ENCODE assay signal across 10 cellular contexts in genomic region chr12:49091836-49092085, GRCh38. TPM values are rescaled to one million over a fixed set of nuclear protein-coding genes. Genes with fewer than 3 reads are reported as not detected.
DNase-seq lines count a peak whose midpoint lies in the region; ATAC-seq and TF ChIP-seq lines count a peak whose summit lies in the region.
"Had no signal": no experiment of that assay in that cellular context is flagged by ENCODE, and none has a peak within 500 bp of the region (broad histone marks: within the 10 kb centered on the region; RNA-seq: fewer than 3 reads in every experiment).

No MANE protein-coding gene starts in this region.

- peaks cover 51% of the 10 kb centered on the region for H3K4me1 Mint-ChIP-seq in activated T-cell treated with anti-CD3 and anti-CD28 coated beads, Interleukin-2, amount 50 U/mL, for 24 hours (ENCODE audit: low read depth)
- H3K4me1 Mint-ChIP-seq in activated T-helper 17 cell treated with anti-CD3 and anti-CD28 coated beads, Interleukin-2, amount 50 U/mL, for 72 hours = peaks cover 16% of the 10 kb centered on the region

- peaks cover 3% of the 10 kb centered on the region for H3K36me3 Mint-ChIP-seq in activated T-cell treated with anti-CD3 and anti-CD28 coated beads, Interleukin-2, amount 50 U/mL, for 24 hours (ENCODE audit: low read depth)
- peaks cover 28% of the 10 kb centered on the region for H3K36me3 Mint-ChIP-seq in activated T-helper 17 cell treated with anti-CD3 and anti-CD28 coated beads, Interleukin-2, amount 50 U/mL, for 72 hours (ENCODE audit: low read depth)

- H3K27ac Mint-ChIP-seq in activated T-cell treated with anti-CD3 and anti-CD28 coated beads, Interleukin-2, amount 50 U/mL, for 24 hours = no peak overlapping the region
- H3K27ac Mint-ChIP-seq in activated T-helper 17 cell treated with anti-CD3 and anti-CD28 coated beads, Interleukin-2, amount 50 U/mL, for 72 hours = no peak overlapping the region

- H3K27ac ChIP-seq in iPS-20b (ENCODE audit: low read length) (no peak overlapping the region), subcutaneous abdominal adipose tissue (ENCODE audit: low read depth, low read length) (no peak overlapping the region)

- no peak for DNase-seq in activated T-cell treated with anti-CD3 and anti-CD28 coated beads, Interleukin-2, amount 50 U/mL, for 24 hours
- DNase-seq in activated T-cell treated with anti-CD3 and anti-CD28 coated beads, Interleukin-2, amount 50 U/mL, for 48 hours = no peak
- no peak for DNase-seq in NCI-H2107 (lab: John Stamatoyannopoulos, UW)
- no peak for DNase-seq in omental fat pad (ENCODE audit: low spot score)
- DNase-seq: NCI-H345 had no signal

- H3K9me3 ChIP-seq in iPS-20b (ENCODE audit: insufficient read depth, low read depth, low read length) = no peaks in the 10 kb centered on the region
- no peaks in the 10 kb centered on the region for H3K9me3 ChIP-seq in subcutaneous abdominal adipose tissue (ENCODE audit: control insufficient read depth in 5 of 5, low read length in 5 of 5)

- TF ChIP-seq CTCF in omental fat pad (IDR thresholded peaks at IDR 0.05) = no peak

- ATAC-seq in activated T-helper 17 cell treated with anti-CD3 and anti-CD28 coated beads, Interleukin-2, amount 50 U/mL, for 72 hours (replicated peaks) = no peak
- ATAC-seq in omental fat pad (ENCODE audit: low FRiP score) (no peak), HG03354 (IDR thresholded peaks at IDR 0.05; ENCODE audit: poor library complexity, severe bottlenecking, unreplicated experiment) (no peak)

- peaks cover 73% of the 10 kb centered on the region for H3K27me3 Mint-ChIP-seq in activated T-cell treated with anti-CD3 and anti-CD28 coated beads, Interleukin-2, amount 50 U/mL, for 24 hours
- peaks cover 42% of the 10 kb centered on the region for H3K27me3 Mint-ChIP-seq in activated T-helper 17 cell treated with anti-CD3 and anti-CD28 coated beads, Interleukin-2, amount 50 U/mL, for 72 hours

- no peaks in the 10 kb centered on the region for H3K9me3 Mint-ChIP-seq in activated T-cell treated with anti-CD3 and anti-CD28 coated beads, Interleukin-2, amount 50 U/mL, for 24 hours
- H3K9me3 Mint-ChIP-seq in activated T-helper 17 cell treated with anti-CD3 and anti-CD28 coated beads, Interleukin-2, amount 50 U/mL, for 72 hours = no peaks in the 10 kb centered on the region

- H3K9ac ChIP-seq in iPS-20b (ENCODE audit: low read depth, low read length) (no peak overlapping the region), subcutaneous abdominal adipose tissue (ENCODE audit: low read length in 5 of 5) (peak overlapping the region in 1 of 5 donors; percentile 43)

- H3K4me3 Mint-ChIP-seq in activated T-cell treated with anti-CD3 and anti-CD28 coated beads, Interleukin-2, amount 50 U/mL, for 24 hours = peak overlapping the region; percentile 43
- H3K4me3 Mint-ChIP-seq in activated T-helper 17 cell treated with anti-CD3 and anti-CD28 coated beads, Interleukin-2, amount 50 U/mL, for 72 hours = peak overlapping the region; percentile 69

- H3K4me3 ChIP-seq in iPS-20b (ENCODE audit: low read length) (peak overlapping the region; percentile 53; the same call in 1 of the 2 replicates), subcutaneous abdominal adipose tissue (ENCODE audit: low read depth in 1 of 5, low read length in 5 of 5) (peak overlapping the region in 4 of 5 donors; percentile 30 to 56 (median 53))

- H3K36me3 ChIP-seq in iPS-20b (ENCODE audit: insufficient read depth, low read depth, low read length) = no peaks in the 10 kb centered on the region; the same call in 1 of the 2 replicates
- H3K36me3 ChIP-seq in subcutaneous abdominal adipose tissue (ENCODE audit: control insufficient read depth in 5 of 5, insufficient read depth in 5 of 5, low read length in 5 of 5) = peaks cover 1 to 7% (median 4%) of the 10 kb centered on the region in 5 donors

- peaks cover 6% of the 10 kb centered on the region; the same call in 1 of the 2 replicates for H3K4me1 ChIP-seq in iPS-20b (ENCODE audit: insufficient read depth, low read length)
- peaks cover 5 to 62% (median 55%) of the 10 kb centered on the region in 5 donors for H3K4me1 ChIP-seq in subcutaneous abdominal adipose tissue (ENCODE audit: control insufficient read depth in 5 of 5, insufficient read depth in 5 of 5, low read length in 5 of 5)

- H3K27me3 ChIP-seq in iPS-20b (ENCODE audit: insufficient read depth, low read length) (peaks cover 95% of the 10 kb centered on the region), subcutaneous abdominal adipose tissue (ENCODE audit: control insufficient read depth in 5 of 5, insufficient read depth in 4 of 5, low read length in 5 of 5) (peaks cover 46 to 61% (median 56%) of the 10 kb centered on the region in 5 donors)

RNA-seq across cellular contexts. Expression of gene DHH, which starts 2.8 kb away (rescaled TPM):
- under 1 TPM; 0.26 to 0.42 TPM for total RNA-seq in activated T-helper 17 cell treated with anti-CD3 and anti-CD28 coated beads, Interleukin-2, amount 50 U/mL, for 72 hours
- 1 to 10 TPM in 2 of 4 donors, under 1 TPM in 2; 0.72 to 2.0 (median 1.3) TPM for total RNA-seq in omental fat pad
- total RNA-seq: T-helper 1 cell treated with Interleukin-12 subunit alpha and Interleukin-12 subunit beta and Interleukin-4 antibody, amounts not matched to agents 30 ng/mL and 1 ng/mL, for 36 hours had no signal

RNA-seq across cellular contexts. Expression of gene LMBR1L, which starts 18.9 kb away (rescaled TPM):
- 100 to 1,000 TPM in 1 of 2 donors, 10 to 100 TPM in 1; 56.8 to 105 TPM for total RNA-seq in activated T-helper 17 cell treated with anti-CD3 and anti-CD28 coated beads, Interleukin-2, amount 50 U/mL, for 72 hours
- 10 to 100 TPM; 23.2 to 68.4 (median 37.8) TPM for total RNA-seq in omental fat pad

RNA-seq across cellular contexts. Expression of gene RHEBL1, which starts 22.0 kb away (rescaled TPM):
- 10 to 100 TPM; 12.2 to 19.3 TPM for total RNA-seq in activated T-helper 17 cell treated with anti-CD3 and anti-CD28 coated beads, Interleukin-2, amount 50 U/mL, for 72 hours
- under 1 TPM in 1 of 4 donors, not detected in 3; 0.96 TPM for total RNA-seq in omental fat pad

RNA-seq across cellular contexts. Expression of gene KMT2D, which starts 31.2 kb away (rescaled TPM):
- total RNA-seq in activated T-helper 17 cell treated with anti-CD3 and anti-CD28 coated beads, Interleukin-2, amount 50 U/mL, for 72 hours = 10 to 100 TPM; 66.8 to 78.6 TPM
- 10 to 100 TPM; 31.2 to 87.0 (median 49.0) TPM for total RNA-seq in omental fat pad

RNA-seq across cellular contexts. Expression of gene TUBA1B, which starts 39.4 kb away (rescaled TPM):
- 1,000 to 10,000 TPM; 1,357 to 2,653 TPM for total RNA-seq in activated T-helper 17 cell treated with anti-CD3 and anti-CD28 coated beads, Interleukin-2, amount 50 U/mL, for 72 hours
- total RNA-seq in omental fat pad = 1,000 to 10,000 TPM in 1 of 4 donors, 100 to 1,000 TPM in 3; 608 to 1,018 (median 745) TPM

Comparison
In these comparisons a context has a peak if more than half of its experiments do, and no peak if none do; other contexts are left out.
1. RNA of gene RHEBL1, which starts 22.0 kb away (total RNA-seq): 12.2 to 19.3 TPM in activated T-helper 17 cell treated with anti-CD3 and anti-CD28 coated beads, Interleukin-2, amount 50 U/mL, for 72 hours; 0.96 TPM in omental fat pad; every median in the first group is over 4 times any median in the second.